Comparison of ENCODE assay signal across 8 cellular contexts in the genomic region with DNA sequence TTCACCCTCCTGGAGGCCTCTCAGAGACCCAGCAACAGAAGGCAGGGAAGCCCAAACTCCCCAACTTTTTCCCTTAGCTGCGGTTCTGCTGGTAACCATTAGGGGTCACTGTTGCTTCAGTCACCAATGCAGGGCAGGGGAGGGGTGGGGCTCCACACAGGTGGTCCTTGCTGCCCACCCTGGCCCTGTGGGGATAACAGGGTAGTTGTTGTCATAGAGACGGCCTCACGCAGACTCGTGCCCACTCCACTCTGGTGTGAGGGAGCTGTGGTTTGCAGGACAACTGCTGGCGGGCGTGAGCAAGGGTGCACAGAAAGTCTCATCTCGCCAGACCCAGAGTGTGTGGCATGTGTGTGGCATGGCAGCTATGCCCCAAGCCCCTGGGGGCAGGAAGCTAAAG. TPM values are rescaled to one million over a fixed set of nuclear protein-coding genes. Genes with fewer than 3 reads are reported as not detected.
DNase-seq lines count a peak whose midpoint lies in the region; ATAC-seq, FAIRE-seq and TF ChIP-seq lines count a peak whose summit lies in the region.

No MANE protein-coding gene starts in this region.

- peaks cover 20% of the 10 kb centered on the region for H3K27me3 ChIP-seq in bronchial epithelial cell (ENCODE audit: control insufficient read depth, insufficient read depth, low read length)
- no peaks in the 10 kb centered on the region for H3K27me3 ChIP-seq in lung (ENCODE audit: control insufficient read depth, insufficient read depth)
- no peaks in the 10 kb centered on the region for H3K27me3 ChIP-seq in vagina

- H3K9me3 ChIP-seq in lung (ENCODE audit: control insufficient read depth in 2 of 2, insufficient read depth in 1 of 2, low read length in 1 of 2) (no peaks in the 10 kb centered on the region), vagina (no peaks in the 10 kb centered on the region)

- H3K4me3 ChIP-seq in bronchial epithelial cell (ENCODE audit: low read depth, low read length) (no peak overlapping the region), lung (no peak overlapping the region), vagina (no peak overlapping the region)

- ATAC-seq in lung (ENCODE audit: insufficient read depth, low FRiP score) (no peak), HG03521 (IDR thresholded peaks at IDR 0.05; ENCODE audit: unreplicated experiment) (no peak)

- TF ChIP-seq POLR2A in vagina (IDR thresholded peaks at IDR 0.05), result no peak

- WGBS in lung, 2 donors, result 32 to 36% methylated on average over 7 of the region's 7 CpGs

- TF ChIP-seq CTCF in GM13976 (IDR thresholded peaks at IDR 0.05; ENCODE audit: borderline replicate concordance, control extremely low read depth, extremely low read depth, insufficient read depth, missing control alignments), result peak; percentile 86
- peak; percentile 92 for TF ChIP-seq CTCF in bronchial epithelial cell (IDR thresholded peaks at IDR 0.05; ENCODE audit: insufficient read depth, low read length, severe bottlenecking)
- peak; percentile 71 for TF ChIP-seq CTCF in lung (IDR thresholded peaks at IDR 0.05; ENCODE audit: control extremely low read depth, extremely low read depth)
- TF ChIP-seq CTCF in vagina (IDR thresholded peaks at IDR 0.05), result peak; percentile 47 to 68 (median 63)

- peak; percentile 64 for DNase-seq in AG08395 (ENCODE audit: low spot score)
- DNase-seq in GM13976 (ENCODE audit: low spot score), result peak; percentile 80
- DNase-seq in SK-N-DZ (ENCODE audit: low spot score), result peak; percentile 55
- no peak for DNase-seq in bronchial epithelial cell (ENCODE audit: low read depth)
- DNase-seq in lung (ENCODE audit: low spot score), result no peak
- no peak for DNase-seq in vagina (ENCODE audit: extremely low spot score in 2 of 2)
- no peak for DNase-seq in Ammon's horn (ENCODE audit: low spot score)

- FAIRE-seq in bronchial epithelial cell (lab: Jason Lieb, UNC), result no peak

- intact Hi-C loops in vagina (cut with DNase I), result loop anchor here (5.0 kb wide), 1 partner anchor 52 kb away; no protein-coding TSS in a partner anchor

- H3K27ac ChIP-seq in lung (ENCODE audit: low read depth in 1 of 2, low read length in 1 of 2), result no peak overlapping the region
- no peak overlapping the region for H3K27ac ChIP-seq in vagina

- H3K4me1 ChIP-seq in lung (ENCODE audit: control insufficient read depth in 2 of 2, insufficient read depth in 2 of 2, low read length in 2 of 2) (no peaks in the 10 kb centered on the region), vagina (no peaks in the 10 kb centered on the region)

- H3K36me3 ChIP-seq in bronchial epithelial cell (ENCODE audit: control insufficient read depth, insufficient read depth, low read length) (no peaks in the 10 kb centered on the region), lung (ENCODE audit: control insufficient read depth in 2 of 2, insufficient read depth in 2 of 2, low read length in 2 of 2) (no peaks in the 10 kb centered on the region), vagina (no peaks in the 10 kb centered on the region)

- in situ Hi-C loops in GM13976 (cut with MboI; ENCODE audit: low sequenced_read_pairs, unreplicated experiment), result no loop called here

RNA-seq across cellular contexts. Expression of gene INSRR, which starts 19.9 kb away (rescaled TPM):
- polyA plus RNA-seq in SK-N-DZ (2014; cell fraction: cytosol; rRNA removed), result 0.45 and 1.3 TPM in 2 replicates
- 9.1 and 10.2 TPM in 2 replicates for polyA plus RNA-seq in SK-N-DZ (2014; cell fraction: nucleus; rRNA removed)
- total RNA-seq in bronchial epithelial cell (not detected in 2 replicates), lung (not detected), vagina (not detected)
- not detected for polyA plus RNA-seq in lung

RNA-seq across cellular contexts. Expression of gene NTRK1, which starts 21.7 kb away (rescaled TPM):
- 11.7 and 16.8 TPM in 2 replicates for polyA plus RNA-seq in SK-N-DZ (2014; cell fraction: cytosol; rRNA removed)
- 42.6 and 46.0 TPM in 2 replicates for polyA plus RNA-seq in SK-N-DZ (2014; cell fraction: nucleus; rRNA removed)
- total RNA-seq in bronchial epithelial cell, result not detected in 2 replicates
- total RNA-seq in lung, result under 1 TPM in 1 of 2 donors, not detected in 1; 0.61 TPM
- polyA plus RNA-seq in lung, result under 1 TPM; 0.15 to 0.24 TPM
- 2.9 TPM for total RNA-seq in vagina

RNA-seq across cellular contexts. Expression of gene SH2D2A, which starts 22.3 kb away (rescaled TPM):
- polyA plus RNA-seq in SK-N-DZ (2014; cell fraction: cytosol; rRNA removed), result 0.61 and 3.2 TPM in 2 replicates
- 1.4 and 3.3 TPM in 2 replicates for polyA plus RNA-seq in SK-N-DZ (2014; cell fraction: nucleus; rRNA removed)
- 1.2 and 1.8 TPM in 2 replicates for total RNA-seq in bronchial epithelial cell
- total RNA-seq in lung, result 1 to 10 TPM; 1.6 to 2.4 TPM
- 1 to 10 TPM; 1.1 to 3.0 TPM for polyA plus RNA-seq in lung
- 4.9 TPM for total RNA-seq in vagina

RNA-seq across cellular contexts. Expression of gene PEAR1, which starts 54.5 kb away (rescaled TPM):
- polyA plus RNA-seq in SK-N-DZ (2014; cell fraction: cytosol; rRNA removed), result 0.31 and 2.4 TPM in 2 replicates
- polyA plus RNA-seq in SK-N-DZ (2014; cell fraction: nucleus; rRNA removed), result 3.7 and 4.1 TPM in 2 replicates
- total RNA-seq in bronchial epithelial cell, result 1.8 TPM in 2 replicates
- total RNA-seq in lung, result 10 to 100 TPM; 15.1 to 15.3 TPM
- polyA plus RNA-seq in lung, result 10 to 100 TPM in 1 of 2 donors, 1 to 10 TPM in 1; 7.6 to 10.7 TPM
- 11.5 TPM for total RNA-seq in vagina

Comparison
In these comparisons a context has a peak if more than half of its experiments do, and no peak if none do; other contexts are left out.
1. DNase-seq: peak in AG08395 (single experiment), GM13976 (single experiment) and SK-N-DZ (single experiment); none in bronchial epithelial cell (single experiment), lung (single experiment), vagina (0 of 2) and Ammon's horn (single experiment).
2. Peak in every context shown above with its lines, with median percentiles within 50 percentile points of each other: CTCF ChIP-seq.